ENCODE assay signal across 8 cellular contexts in genomic region chr17:28042721-28043291, GRCh38. TPM values are rescaled to one million over a fixed set of nuclear protein-coding genes. Genes with fewer than 3 reads are reported as not detected.
DNase-seq lines count a peak whose midpoint lies in the region; ATAC-seq and TF ChIP-seq lines count a peak whose summit lies in the region.

No MANE protein-coding gene starts in this region.

- H3K79me2 ChIP-seq in DND-41 (ENCODE audit: insufficient read depth, low read length) (peaks cover 52% of the 10 kb centered on the region), OCI-LY1 (ENCODE audit: insufficient read depth, low read length) (peaks cover 45% of the 10 kb centered on the region), osteoblast (ENCODE audit: insufficient read depth, low read length) (peaks cover 59% of the 10 kb centered on the region)

- no peak for ATAC-seq in DND-41 (ENCODE audit: insufficient read depth, low read depth)
- ATAC-seq in HG02588 (IDR thresholded peaks at IDR 0.05; ENCODE audit: unreplicated experiment), result no peak
- ATAC-seq in GM18511 (IDR thresholded peaks at IDR 0.05; ENCODE audit: unreplicated experiment), result no peak

- H3K4me1 ChIP-seq in DND-41 (ENCODE audit: insufficient read depth, low read length) (peaks cover 50% of the 10 kb centered on the region), OCI-LY1 (ENCODE audit: insufficient read depth, low read length, severe bottlenecking) (peaks cover 55% of the 10 kb centered on the region), endocrine pancreas (ENCODE audit: control insufficient read depth, insufficient read depth, low read length) (peaks cover 31% of the 10 kb centered on the region), osteoblast (ENCODE audit: insufficient read depth, low read length) (peaks cover 39% of the 10 kb centered on the region)

- H3K9me2 ChIP-seq in OCI-LY1 (ENCODE audit: low read depth, low read length), result no peaks in the 10 kb centered on the region

- TF ChIP-seq CTCF in DND-41 (IDR thresholded peaks at IDR 0.05; ENCODE audit: borderline replicate concordance, extremely low read depth, low read length, poor library complexity, severe bottlenecking) (no peak), OCI-LY1 (IDR thresholded peaks at IDR 0.05; ENCODE audit: low read length) (no peak), osteoblast (IDR thresholded peaks at IDR 0.05; ENCODE audit: extremely low read depth, low read depth, low read length) (no peak)

- H4K20me1 ChIP-seq in DND-41 (ENCODE audit: insufficient read depth, low read length) (no peaks in the 10 kb centered on the region), OCI-LY1 (ENCODE audit: insufficient read depth, low read length) (no peaks in the 10 kb centered on the region), osteoblast (ENCODE audit: insufficient read depth, low read length) (peaks cover 27% of the 10 kb centered on the region)

- no peaks in the 10 kb centered on the region for H3K9me3 ChIP-seq in DND-41 (ENCODE audit: insufficient read depth, low read length, severe bottlenecking)
- no peaks in the 10 kb centered on the region for H3K9me3 ChIP-seq in OCI-LY1 (ENCODE audit: low read length)
- no peaks in the 10 kb centered on the region for H3K9me3 ChIP-seq in endocrine pancreas (ENCODE audit: control insufficient read depth, low read length)
- H3K9me3 ChIP-seq in osteoblast (ENCODE audit: low read depth, low read length), result no peaks in the 10 kb centered on the region

- H3K9ac ChIP-seq in DND-41 (ENCODE audit: low read depth, low read length) (peak overlapping the region; percentile 67; the same call in 1 of the 2 replicates), OCI-LY1 (ENCODE audit: low read length) (peak overlapping the region; percentile 77), endocrine pancreas (ENCODE audit: control insufficient read depth, insufficient read depth, low read length) (no peak overlapping the region)

- H3K4me3 ChIP-seq in DND-41 (ENCODE audit: low read depth in 1 of 2, low read length in 2 of 2) (peak overlapping the region in 1 of 2 experiments; percentile 89; a peak in 3 of 4 replicates), OCI-LY1 (ENCODE audit: low read depth, low read length, poor library complexity, severe bottlenecking) (peak overlapping the region; percentile 76), endocrine pancreas (ENCODE audit: control insufficient read depth, insufficient read depth, low read length) (peak overlapping the region; percentile 79), osteoblast (ENCODE audit: insufficient read depth, low read length) (peak overlapping the region; percentile 81)

- 0 out of 2 replicates have a peak, but pooled peaks cover 4% of the 10 kb centered on the region for H3F3A ChIP-seq in OCI-LY1 (ENCODE audit: insufficient read depth, low read length)

- H3K27ac ChIP-seq in DND-41 (ENCODE audit: low read length) (no peak overlapping the region), OCI-LY1 (ENCODE audit: low read depth, low read length, poor library complexity, severe bottlenecking) (peak overlapping the region; percentile 70), osteoblast (ENCODE audit: low read depth, low read length) (no peak overlapping the region)

- peak overlapping the region; percentile 77 for H3K4me2 ChIP-seq in DND-41 (ENCODE audit: insufficient read depth, low read length)
- H3K4me2 ChIP-seq in OCI-LY1 (ENCODE audit: low read length), result peak overlapping the region; percentile 70
- peak overlapping the region; percentile 70 for H3K4me2 ChIP-seq in osteoblast (ENCODE audit: insufficient read depth, low read length)

- H3K27me3 ChIP-seq in DND-41 (ENCODE audit: insufficient read depth, low read length, poor library complexity) (no peaks in the 10 kb centered on the region), OCI-LY1 (ENCODE audit: insufficient read depth, low read length) (no peaks in the 10 kb centered on the region), endocrine pancreas (ENCODE audit: control insufficient read depth, insufficient read depth, low read length) (no peaks in the 10 kb centered on the region), osteoblast (ENCODE audit: insufficient read depth, low read length) (no peaks in the 10 kb centered on the region)

- H3K36me3 ChIP-seq in DND-41 (ENCODE audit: insufficient read depth, low read length), result peaks cover 6% of the 10 kb centered on the region; the same call in 1 of the 2 replicates
- peaks cover 9% of the 10 kb centered on the region; the same call in 1 of the 2 replicates for H3K36me3 ChIP-seq in OCI-LY1 (ENCODE audit: insufficient read depth, low read length)
- H3K36me3 ChIP-seq in endocrine pancreas (ENCODE audit: control insufficient read depth, insufficient read depth, low read length), result no peaks in the 10 kb centered on the region
- no peaks in the 10 kb centered on the region for H3K36me3 ChIP-seq in osteoblast (ENCODE audit: insufficient read depth, low read length)

- H2AFZ ChIP-seq in DND-41 (ENCODE audit: low read depth, low read length), result no peak overlapping the region; the same call in 1 of the 2 replicates
- H2AFZ ChIP-seq in OCI-LY1 (ENCODE audit: low read length), result no peak overlapping the region
- H2AFZ ChIP-seq in osteoblast (ENCODE audit: low read length), result no peak overlapping the region

- DNase-seq in DND-41 (no peak), osteoblast (ENCODE audit: insufficient read length, low spot score, missing footprints) (peak; percentile 3), NCI-H1436 (lab: John Stamatoyannopoulos, UW) (no peak), H4 (ENCODE audit: low spot score) (no peak)

RNA-seq across cellular contexts. Expression of gene NLK, which starts 0.3 kb away (rescaled TPM):
- 10.5 and 16.8 TPM in 2 replicates for total RNA-seq in osteoblast
- 14.5 and 20.2 TPM in 2 replicates for total RNA-seq in H4 (2014; rRNA removed; shearing (Covaris generic))
